In genomic region chr7:11847336-11847735, GRCh38 we compare ENCODE assay signal across 1 cellular context.
TF ChIP-seq lines count a peak whose summit lies in the region.

No MANE protein-coding gene starts in this region.

TF ChIP-seq in SK-N-SH, 30 proteins besides CTCF, POLR2A, EP300 and RAD21 (continued from another document):
- TF ChIP-seq, protein P1, sequence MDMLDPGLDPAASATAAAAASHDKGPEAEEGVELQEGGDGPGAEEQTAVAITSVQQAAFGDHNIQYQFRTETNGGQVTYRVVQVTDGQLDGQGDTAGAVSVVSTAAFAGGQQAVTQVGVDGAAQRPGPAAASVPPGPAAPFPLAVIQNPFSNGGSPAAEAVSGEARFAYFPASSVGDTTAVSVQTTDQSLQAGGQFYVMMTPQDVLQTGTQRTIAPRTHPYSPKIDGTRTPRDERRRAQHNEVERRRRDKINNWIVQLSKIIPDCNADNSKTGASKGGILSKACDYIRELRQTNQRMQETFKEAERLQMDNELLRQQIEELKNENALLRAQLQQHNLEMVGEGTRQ (IDR thresholded peaks at IDR 0.05; ENCODE audit: borderline replicate concordance, low read depth, low read length) = no peak
- TF ChIP-seq REST (IDR thresholded peaks at IDR 0.05; ENCODE audit: low read depth, low read length) (no peak), NRF1 (IDR thresholded peaks at IDR 0.05; ENCODE audit: low read depth, low read length) (no peak), USF1 (IDR thresholded peaks at IDR 0.05; ENCODE audit: borderline replicate concordance, low read depth) (no peak), ELF1 (IDR thresholded peaks at IDR 0.05) (no peak), MXI1 (IDR thresholded peaks at IDR 0.05; ENCODE audit: low read depth, low read length) (no peak), GABPA (IDR thresholded peaks at IDR 0.05; ENCODE audit: low read depth) (no peak)
- TF ChIP-seq, protein P2, sequence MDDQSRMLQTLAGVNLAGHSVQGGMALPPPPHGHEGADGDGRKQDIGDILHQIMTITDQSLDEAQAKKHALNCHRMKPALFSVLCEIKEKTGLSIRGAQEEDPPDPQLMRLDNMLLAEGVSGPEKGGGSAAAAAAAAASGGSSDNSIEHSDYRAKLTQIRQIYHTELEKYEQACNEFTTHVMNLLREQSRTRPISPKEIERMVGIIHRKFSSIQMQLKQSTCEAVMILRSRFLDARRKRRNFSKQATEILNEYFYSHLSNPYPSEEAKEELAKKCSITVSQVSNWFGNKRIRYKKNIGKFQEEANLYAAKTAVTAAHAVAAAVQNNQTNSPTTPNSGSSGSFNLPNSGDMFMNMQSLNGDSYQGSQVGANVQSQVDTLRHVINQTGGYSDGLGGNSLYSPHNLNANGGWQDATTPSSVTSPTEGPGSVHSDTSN (IDR thresholded peaks at IDR 0.05) = no peak
